Comparison of ENCODE assay signal across 9 cellular contexts in the genomic region with DNA sequence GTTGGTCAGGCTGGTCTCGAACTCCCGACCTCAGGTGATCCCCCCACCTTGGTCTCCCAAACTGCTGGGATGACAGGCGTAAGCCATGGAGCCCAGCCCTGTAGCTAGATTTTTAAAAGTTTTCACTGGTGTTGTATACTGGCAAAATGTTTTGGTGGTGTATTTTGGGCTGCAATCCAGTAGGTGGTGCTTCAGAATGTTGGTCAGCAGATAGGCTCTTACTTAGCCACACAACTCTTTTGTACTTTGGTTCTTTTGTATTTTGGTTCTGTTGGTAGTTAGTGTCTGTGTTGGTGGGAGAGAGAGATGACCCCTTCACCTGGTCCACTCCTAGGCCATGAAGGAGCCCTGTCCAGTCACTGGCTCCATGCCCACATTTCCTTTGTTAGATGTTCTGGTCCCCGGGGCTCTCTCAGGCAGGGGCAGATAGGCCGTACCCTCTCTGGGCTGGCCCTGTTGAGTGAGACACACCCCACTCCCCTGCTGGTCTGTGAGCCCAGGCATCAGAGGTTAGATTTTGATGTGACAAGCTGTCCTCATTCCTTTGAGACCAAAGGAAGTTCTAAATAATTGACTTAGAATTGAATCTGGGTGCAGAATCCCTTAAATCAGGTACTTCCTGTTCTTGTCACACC.
A peak's percentile ranks its signal among the peaks of the same experiment; 100 is the strongest.
DNase-seq lines count a peak whose midpoint lies in the region; ATAC-seq and FAIRE-seq lines count a peak whose summit lies in the region.
"Had no signal": no experiment of that assay in that cellular context is flagged by ENCODE, and none has a peak within 500 bp of the region (broad histone marks: within the 10 kb centered on the region; RNA-seq: fewer than 3 reads in every experiment).

No MANE protein-coding gene starts in this region.

- intact Hi-C loops in activated CD4-positive, alpha-beta T cell treated with anti-CD3 and anti-CD28 coated beads for 36 hours (cut with DNase I, micrococcal nuclease), result no loop called here

- no peak overlapping the region for H3K4me3 Mint-ChIP-seq in activated CD4-positive, alpha-beta T cell treated with anti-CD3 and anti-CD28 coated beads for 36 hours

- H3K9me3 Mint-ChIP-seq in activated CD4-positive, alpha-beta T cell treated with anti-CD3 and anti-CD28 coated beads for 36 hours (ENCODE audit: low read depth), result peaks cover 4% of the 10 kb centered on the region

- FAIRE-seq in frontal cortex (lab: Jason Lieb, UNC), result no peak
- FAIRE-seq: pancreas had no signal

- no peak overlapping the region for H3K4me3 ChIP-seq in Jurkat, Clone E6-1 (ENCODE audit: low read length)
- H3K4me3 ChIP-seq: pancreas had no signal

- ATAC-seq in activated CD4-positive, alpha-beta T cell treated with anti-CD3 and anti-CD28 coated beads for 36 hours, result no peak

- POLR2A ChIA-PET in activated CD4-positive, alpha-beta T cell treated with anti-CD3 and anti-CD28 coated beads for 36 hours (lab: Charles Lee), result no interaction called here

- DNase-seq in activated CD4-positive, alpha-beta T cell treated with anti-CD3 and anti-CD28 coated beads for 36 hours, result peak; percentile 8
- no peak for DNase-seq in activated CD4-positive, alpha-beta T cell treated with anti-CD3 and anti-CD28 coated beads for 4 hours
- peak; percentile 32 for DNase-seq in Jurkat, Clone E6-1 (ENCODE audit: low read depth, low spot score)
- DNase-seq in dermis microvascular lymphatic vessel endothelial cell (ENCODE audit: low read depth in 2 of 2) (peak; percentile 47 to 68), stromal cell of bone marrow (ENCODE audit: low read depth) (peak; percentile 27), T-helper 1 cell (no peak), frontal cortex (ENCODE audit: low spot score in 2 of 2) (no peak)
- no peak for DNase-seq in activated naive CD4-positive, alpha-beta T cell treated with Interleukin-2 at 50 U/mL for 16 hours

- H3K36me3 Mint-ChIP-seq in activated CD4-positive, alpha-beta T cell treated with anti-CD3 and anti-CD28 coated beads for 36 hours (ENCODE audit: low read depth), result peaks cover 8% of the 10 kb centered on the region

- H3K27me3 Mint-ChIP-seq in activated CD4-positive, alpha-beta T cell treated with anti-CD3 and anti-CD28 coated beads for 36 hours, result no peaks in the 10 kb centered on the region

- H3K27ac Mint-ChIP-seq in activated CD4-positive, alpha-beta T cell treated with anti-CD3 and anti-CD28 coated beads for 36 hours, result no peak overlapping the region

- CTCF ChIA-PET in activated CD4-positive, alpha-beta T cell treated with anti-CD3 and anti-CD28 coated beads for 36 hours (lab: Charles Lee), result interaction anchor here (0.9 to 1.0 kb wide), 2 partner anchors 17 to 39 kb away, joined by 3 read pairs; no protein-coding TSS in a partner anchor

- peaks cover 54% of the 10 kb centered on the region for H3K4me1 Mint-ChIP-seq in activated CD4-positive, alpha-beta T cell treated with anti-CD3 and anti-CD28 coated beads for 36 hours

Comparison
In these comparisons a context has a peak if more than half of its experiments do, and no peak if none do; other contexts are left out.
1. DNase-seq: peak in activated CD4-positive, alpha-beta T cell treated with anti-CD3 and anti-CD28 coated beads for 36 hours (single experiment), Jurkat, Clone E6-1 (single experiment), dermis microvascular lymphatic vessel endothelial cell (2 of 2) and stromal cell of bone marrow (single experiment); none in activated CD4-positive, alpha-beta T cell treated with anti-CD3 and anti-CD28 coated beads for 4 hours (0 of 2), T-helper 1 cell (0 of 5), frontal cortex (0 of 2) and activated naive CD4-positive, alpha-beta T cell treated with Interleukin-2 at 50 U/mL for 16 hours (single experiment).